Comparison of ENCODE assay signal across 8 cellular contexts in genomic region chr2:212777020-212777491, GRCh38.
DNase-seq lines count a peak whose midpoint lies in the region; ATAC-seq, FAIRE-seq and TF ChIP-seq lines count a peak whose summit lies in the region.

No MANE protein-coding gene starts in this region.

- H3K27ac Mint-ChIP-seq in MCF 10A (ENCODE audit: low read depth, unreplicated experiment) = no peak overlapping the region

- peak; percentile 56 for TF ChIP-seq CTCF in AG09319 (IDR thresholded peaks at IDR 0.05; ENCODE audit: low read depth, low read length)
- TF ChIP-seq CTCF in MCF 10A (IDR thresholded peaks at IDR 0.05; ENCODE audit: unreplicated experiment) = peak; percentile 53
- TF ChIP-seq CTCF in HepG2 (CRISPR knock-in tag; IDR thresholded peaks at IDR 0.05) = peak; percentile 49

- H3K79me2 ChIP-seq in HepG2 (ENCODE audit: insufficient read depth, low read length) = no peaks in the 10 kb centered on the region

- H3K4me2 ChIP-seq in HepG2 (ENCODE audit: low read depth, low read length) = no peak overlapping the region

- no peak overlapping the region for H2AFZ ChIP-seq in HepG2 (ENCODE audit: low read length)

- BruUV-seq in MCF 10A (replicated peaks; lab: Mats Ljungman, UMichigan) = no TSS peak
- no TSS peak for BruUV-seq in HepG2 (replicated peaks; lab: Mats Ljungman, UMichigan)

- no peaks in the 10 kb centered on the region for H3K4me1 Mint-ChIP-seq in MCF 10A (ENCODE audit: insufficient read depth, unreplicated experiment)

- H3K9me3 Mint-ChIP-seq in MCF 10A (ENCODE audit: unreplicated experiment) = no peaks in the 10 kb centered on the region

- no peaks in the 10 kb centered on the region for H3K27me3 ChIP-seq in HepG2 (ENCODE audit: control insufficient read depth in 1 of 2, insufficient read depth in 2 of 2, low read length in 2 of 2)

- POLR2A ChIA-PET in MCF 10A (lab: Yijun Ruan, JAX) = interaction anchor here (0.9 to 2.7 kb wide), 5 partner anchors 136 to 377 kb away, joined by 4 to 15 read pairs (median 5); partner anchors contain the start of gene IKZF2
- POLR2A ChIA-PET in HepG2 (lab: Yijun Ruan, JAX) = no interaction called here

- no peaks in the 10 kb centered on the region for H4K20me1 ChIP-seq in HepG2 (ENCODE audit: insufficient read depth, low read length)

- peak; percentile 40 for FAIRE-seq in HepG2 (lab: Jason Lieb, UNC)

- no peak overlapping the region for H3K9ac ChIP-seq in HepG2 (ENCODE audit: insufficient read depth, low read depth, low read length)

- TF ChIP-seq EP300 in HepG2 (IDR thresholded peaks at IDR 0.05; ENCODE audit: low read depth in 2 of 2, low read length in 2 of 2) (no peak), HepG2 (CRISPR knock-in tag; IDR thresholded peaks at IDR 0.05; ENCODE audit: borderline replicate concordance) (no peak)

- DNase-seq in AG09319 (ENCODE audit: extremely low read depth, low read depth) (no peak), NCI-H345 treated with DMSO at 0.1 percent for 48 hours (lab: John Stamatoyannopoulos, UW; ENCODE audit: unreplicated experiment) (peak; percentile 28), MCF 10A (ENCODE audit: unreplicated experiment) (peak; percentile 61), HepG2 (ENCODE audit: low spot score) (peak; percentile 6), posterior vena cava (ENCODE audit: low spot score) (no peak)

- in situ Hi-C loops in HepG2 (cut with HindIII; ENCODE audit: extremely low pct_ligation_motif_present, low pct_unique_long_range_greater_than_20kb) = loop anchor here (10.0 kb wide), 1 partner anchor 378 kb away; the partner anchor contains the start of gene IKZF2

- no peak for TF ChIP-seq RAD21 in HepG2 (CRISPR knock-in tag; IDR thresholded peaks at IDR 0.05)

- peaks cover 4% of the 10 kb centered on the region; the same call in 1 of the 2 replicates for H3K9me3 ChIP-seq in HepG2 (ENCODE audit: low read length)

- no peaks in the 10 kb centered on the region for H3K27me3 Mint-ChIP-seq in MCF 10A (ENCODE audit: insufficient read depth, unreplicated experiment)

- 2% methylated on average over 3 of the region's 3 CpGs for WGBS in HepG2 (ENCODE audit: low lambda C conversion rate)

- intact Hi-C loops in MCF 10A (cut with micrococcal nuclease) = loop anchor here (1.0 to 2.0 kb wide), 4 partner anchors 91 to 376 kb away; no protein-coding TSS in a partner anchor
- intact Hi-C loops in HepG2 (cut with micrococcal nuclease; ENCODE audit: unreplicated experiment) = loop anchor here (1.0 to 10.0 kb wide), 2 partner anchors 115 to 228 kb away; no protein-coding TSS in a partner anchor
- intact Hi-C loops in posterior vena cava (cut with DNase I) = loop anchor here (5.0 to 10.0 kb wide), 2 partner anchors 375 to 388 kb away; partner anchors contain the start of gene IKZF2 (in 1 of the 2)

- H3K36me3 Mint-ChIP-seq in MCF 10A (ENCODE audit: insufficient read depth, unreplicated experiment) = no peaks in the 10 kb centered on the region

- no peak overlapping the region for H3K4me3 ChIP-seq in HepG2 (replicated peaks in 1 of 3; ENCODE audit: insufficient read depth in 1 of 3, low read depth in 2 of 3, low read length in 3 of 3)

- H3K4me3 Mint-ChIP-seq in MCF 10A (ENCODE audit: unreplicated experiment) = no peak overlapping the region

- H3K4me1 ChIP-seq in HepG2 (ENCODE audit: insufficient read depth, low read length) = no peaks in the 10 kb centered on the region

- no peaks in the 10 kb centered on the region for H3K36me3 ChIP-seq in HepG2 (replicated peaks in 1 of 2; ENCODE audit: control insufficient read depth in 1 of 2, insufficient read depth in 2 of 2, low read length in 2 of 2)

- CTCF ChIA-PET in MCF 10A (lab: Yijun Ruan, JAX) (interaction anchor here (0.6 to 10.4 kb wide), 34 partner anchors 9 to 722 kb away, joined by 3 to 190 read pairs (median 4); partner anchors contain the start of gene IKZF2), HepG2 (lab: Yijun Ruan, JAX; ENCODE audit: low intra/inter-chr PET ratio, low total read pairs) (interaction anchor here (1.4 kb wide), 1 partner anchor 376 kb away, joined by 18 read pairs; no protein-coding TSS in a partner anchor)

- H3K27ac ChIP-seq in HepG2 (ENCODE audit: extremely low read length, insufficient read depth, low read length) = no peak overlapping the region

- TF ChIP-seq POLR2A in HepG2 (IDR thresholded peaks at IDR 0.05; ENCODE audit: insufficient read depth in 1 of 2, low read depth in 2 of 2, low read length in 2 of 2) = no peak

- ATAC-seq in GM18502 (IDR thresholded peaks at IDR 0.05; ENCODE audit: poor library complexity, unreplicated experiment) (peak; percentile 83), HG02973 (IDR thresholded peaks at IDR 0.05; ENCODE audit: unreplicated experiment) (peak; percentile 52), HepG2 (peak; percentile 41; the same call in 2 of the 3 replicates), HG03097 (IDR thresholded peaks at IDR 0.05; ENCODE audit: low FRiP score, unreplicated experiment) (no peak)

TF ChIP-seq in HepG2, 621 proteins besides CTCF, POLR2A, EP300 and RAD21 (continues in another document):
- TF ChIP-seq SRSF9 (IDR thresholded peaks at IDR 0.05; ENCODE audit: borderline replicate concordance, insufficient read depth, low read depth, low read length, poor library complexity, severe bottlenecking) = no peak
- no peak for TF ChIP-seq ZNF558 (CRISPR knock-in tag; IDR thresholded peaks at IDR 0.05; ENCODE audit: borderline replicate concordance)
- peak; percentile 38 for TF ChIP-seq STAG1 (CRISPR knock-in tag; IDR thresholded peaks at IDR 0.05)
- TF ChIP-seq BCL6 (CRISPR knock-in tag; IDR thresholded peaks at IDR 0.05) = no peak
- TF ChIP-seq ATM (IDR thresholded peaks at IDR 0.05; ENCODE audit: borderline replicate concordance) = no peak
- TF ChIP-seq CEBPZ (IDR thresholded peaks at IDR 0.05; ENCODE audit: low read length) = no peak
- TF ChIP-seq ZNF335 (CRISPR knock-in tag; IDR thresholded peaks at IDR 0.05) = no peak
- no peak for TF ChIP-seq NCOA1 (CRISPR knock-in tag; IDR thresholded peaks at IDR 0.05)
- TF ChIP-seq CSRNP2 (CRISPR knock-in tag; conservative IDR thresholded peaks at IDR 0.05; ENCODE audit: low read depth) = no peak
- no peak for TF ChIP-seq YEATS2 (CRISPR knock-in tag; IDR thresholded peaks at IDR 0.05; ENCODE audit: borderline replicate concordance)
- no peak for TF ChIP-seq PRPF4 (IDR thresholded peaks at IDR 0.05; ENCODE audit: low read depth, low read length, poor library complexity, severe bottlenecking)
- no peak for TF ChIP-seq CREM (IDR thresholded peaks at IDR 0.05)
- no peak for TF ChIP-seq CREM (CRISPR knock-in tag; IDR thresholded peaks at IDR 0.05)
- peak; percentile 37; the same call in 1 of the 2 replicates for TF ChIP-seq SMC3 (IDR thresholded peaks at IDR 0.05; ENCODE audit: low read length)
- no peak for TF ChIP-seq KMT2A (CRISPR knock-in tag; IDR thresholded peaks at IDR 0.05)
- peak; percentile 58; the same call in 1 of the 2 replicates for TF ChIP-seq ZNF652 (CRISPR knock-in tag; IDR thresholded peaks at IDR 0.05; ENCODE audit: borderline replicate concordance, low read depth)
- no peak for TF ChIP-seq ATF3 (CRISPR knock-in tag; IDR thresholded peaks at IDR 0.05)
- TF ChIP-seq ZNF362 (CRISPR knock-in tag; IDR thresholded peaks at IDR 0.05; ENCODE audit: borderline replicate concordance) = no peak

Comparison
In these comparisons a context has a peak if more than half of its experiments do, and no peak if none do; other contexts are left out.
1. DNase-seq: peak in NCI-H345 treated with DMSO at 0.1 percent for 48 hours (single experiment), MCF 10A (single experiment) and HepG2 (single experiment); none in AG09319 (single experiment) and posterior vena cava (single experiment).
2. Peak in every context shown above with its lines, with median percentiles within 50 percentile points of each other: CTCF ChIP-seq.